In genomic region chr16:11561440-11561797, GRCh38 we compare ENCODE assay signal across 10 cellular contexts. TPM values are rescaled to one million over a fixed set of nuclear protein-coding genes. Genes with fewer than 3 reads are reported as not detected.
DNase-seq lines count a peak whose midpoint lies in the region; ATAC-seq and TF ChIP-seq lines count a peak whose summit lies in the region.
"Had no signal": no experiment of that assay in that cellular context is flagged by ENCODE, and none has a peak within 500 bp of the region (broad histone marks: within the 10 kb centered on the region; RNA-seq: fewer than 3 reads in every experiment).

No MANE protein-coding gene starts in this region.

- H3K36me3 ChIP-seq in CD4-positive, alpha-beta memory T cell (ENCODE audit: insufficient read depth, low read length) = peaks cover 6% of the 10 kb centered on the region
- H3K36me3 ChIP-seq in esophagus (ENCODE audit: control insufficient read depth in 2 of 2, insufficient read depth in 2 of 2, low read length in 1 of 2) = peaks cover under 1 to 1% of the 10 kb centered on the region in 2 donors

- H3K36me3 Mint-ChIP-seq in CD4-positive, alpha-beta memory T cell = peaks cover 23 to 31% of the 10 kb centered on the region in 2 donors
- peaks cover 12% of the 10 kb centered on the region for H3K36me3 Mint-ChIP-seq in osteocyte (ENCODE audit: unreplicated experiment)

- POLR2A ChIA-PET in CD4-positive, alpha-beta memory T cell (lab: Charles Lee; ENCODE audit: partially characterized antibody) = interaction anchor here (0.6 to 10.7 kb wide), 9 partner anchors 11 to 208 kb away, joined by 3 to 134 read pairs (median 6); partner anchors contain the start of genes LITAF and TXNDC11
- POLR2A ChIA-PET in RWPE1 (lab: Yijun Ruan, JAX; ENCODE audit: low non-redundant PET) = no interaction called here

- peaks cover 0 to 1% (median 0%) of the 10 kb centered on the region in 8 donors for H3K9me3 Mint-ChIP-seq in CD4-positive, alpha-beta memory T cell
- peaks cover under 1% of the 10 kb centered on the region for H3K9me3 Mint-ChIP-seq in osteocyte (ENCODE audit: unreplicated experiment)

- no peaks in the 10 kb centered on the region for H3K27me3 ChIP-seq in CD4-positive, alpha-beta memory T cell (ENCODE audit: insufficient read depth, low read length)
- no peaks in the 10 kb centered on the region for H3K27me3 ChIP-seq in esophagus (ENCODE audit: control insufficient read depth in 1 of 2, insufficient read depth in 2 of 2, low read length in 2 of 2)

- DNase-seq in CD4-positive, alpha-beta memory T cell = no peak
- DNase-seq in RWPE1 (ENCODE audit: low spot score) (no peak), osteocyte (ENCODE audit: extremely low spot score, unreplicated experiment) (no peak), GM20000 (ENCODE audit: low spot score) (no peak), NCI-H774 (lab: John Stamatoyannopoulos, UW) (no peak)
- DNase-seq: midbrain had no signal

- H3K9me3 ChIP-seq in CD4-positive, alpha-beta memory T cell (ENCODE audit: control insufficient read depth in 1 of 2, low read length in 2 of 2) = no peaks in the 10 kb centered on the region
- H3K9me3 ChIP-seq in esophagus (ENCODE audit: control insufficient read depth in 2 of 2, insufficient read depth in 1 of 2, low read depth in 1 of 2, low read length in 1 of 2) = peaks cover under 1% of the 10 kb centered on the region in 2 donors

- ATAC-seq in GM21723 (IDR thresholded peaks at IDR 0.05; ENCODE audit: unreplicated experiment) (no peak), HG03342 (IDR thresholded peaks at IDR 0.05; ENCODE audit: unreplicated experiment) (no peak)

- CTCF ChIA-PET in CD4-positive, alpha-beta memory T cell (lab: Charles Lee; ENCODE audit: partially characterized antibody) = interaction anchor here (1.1 to 2.8 kb wide), 3 partner anchors 22 to 80 kb away, joined by 6 to 23 read pairs (median 12); no protein-coding TSS in a partner anchor
- CTCF ChIA-PET in RWPE1 (lab: Yijun Ruan, JAX) = no interaction called here

- WGBS in esophagus, 2 donors = 65 to 76% methylated on average over 6 of the region's 6 CpGs

- H3K4me1 Mint-ChIP-seq in CD4-positive, alpha-beta memory T cell = peaks cover 53 to 91% (median 71%) of the 10 kb centered on the region in 4 donors
- peaks cover 65% of the 10 kb centered on the region for H3K4me1 Mint-ChIP-seq in osteocyte (ENCODE audit: unreplicated experiment)

- peaks cover 84% of the 10 kb centered on the region for H3K4me1 ChIP-seq in CD4-positive, alpha-beta memory T cell (ENCODE audit: insufficient read depth, low read length)
- peaks cover 3 to 4% of the 10 kb centered on the region in 2 donors for H3K4me1 ChIP-seq in esophagus (ENCODE audit: control insufficient read depth in 2 of 2, insufficient read depth in 2 of 2, low read length in 1 of 2)

- no peaks in the 10 kb centered on the region for H3K27me3 Mint-ChIP-seq in CD4-positive, alpha-beta memory T cell
- H3K27me3 Mint-ChIP-seq in osteocyte (ENCODE audit: unreplicated experiment) = no peaks in the 10 kb centered on the region

- TF ChIP-seq CTCF in RWPE1 (conservative IDR thresholded peaks at IDR 0.05; ENCODE audit: low read depth) = no peak
- TF ChIP-seq CTCF in osteocyte (IDR thresholded peaks at IDR 0.05) = no peak
- TF ChIP-seq CTCF in GM20000 (IDR thresholded peaks at IDR 0.05; ENCODE audit: extremely low read depth, missing control alignments) = no peak

- H3K4me3 ChIP-seq in CD4-positive, alpha-beta memory T cell (ENCODE audit: low read length in 2 of 2) = peak overlapping the region; percentile 37 to 60
- no peak overlapping the region for H3K4me3 ChIP-seq in esophagus (ENCODE audit: low read depth in 1 of 2, low read length in 2 of 2)

- intact Hi-C loops in CD4-positive, alpha-beta memory T cell (cut with micrococcal nuclease) = loop anchor here (1.0 kb wide), 1 partner anchor 29 kb away; no protein-coding TSS in a partner anchor

- H3K27ac ChIP-seq in CD4-positive, alpha-beta memory T cell (ENCODE audit: low read depth, low read length) = peak overlapping the region; percentile 86
- peak overlapping the region; percentile 73 for H3K27ac ChIP-seq in RWPE1
- peak overlapping the region; percentile 38 to 75 for H3K27ac ChIP-seq in esophagus (ENCODE audit: low read depth in 2 of 2, low read length in 1 of 2)
- H3K27ac ChIP-seq: KMS-11 had no signal

- H3K27ac Mint-ChIP-seq in CD4-positive, alpha-beta memory T cell = peak overlapping the region; percentile 92 to 100 (median 95)
- peak overlapping the region; percentile 95 for H3K27ac Mint-ChIP-seq in osteocyte (ENCODE audit: unreplicated experiment)

- H3K4me3 Mint-ChIP-seq in CD4-positive, alpha-beta memory T cell = peak overlapping the region; percentile 59 to 91 (median 79)
- H3K4me3 Mint-ChIP-seq in osteocyte (ENCODE audit: unreplicated experiment) = peak overlapping the region; percentile 47

RNA-seq across cellular contexts. Expression of gene LITAF, which starts 25.3 kb away (rescaled TPM):
- 100 to 1,000 TPM; 155 to 157 TPM for total RNA-seq in CD4-positive, alpha-beta memory T cell
- 100 to 1,000 TPM; 343 to 496 TPM for polyA plus RNA-seq in CD4-positive, alpha-beta memory T cell
- polyA plus RNA-seq in esophagus = 10 to 100 TPM; 10.9 to 28.7 TPM
- 179 and 189 TPM in 2 replicates for total RNA-seq in osteocyte

Comparison
In these comparisons a context has a peak if more than half of its experiments do, and no peak if none do; other contexts are left out.
1. H3K4me3 ChIP-seq: peak in CD4-positive, alpha-beta memory T cell (2 of 2); none in esophagus (0 of 2).
2. Peak in every context shown above with its lines, with median percentiles within 50 percentile points of each other: H3K27ac ChIP-seq.